In genomic region chr2:71906357-71906973, GRCh38 we compare ENCODE assay signal across 23 cellular contexts.
DNase-seq lines count a peak whose midpoint lies in the region; ATAC-seq, FAIRE-seq and TF ChIP-seq lines count a peak whose summit lies in the region.
"Had no signal": no experiment of that assay in that cellular context is flagged by ENCODE, and none has a peak within 500 bp of the region (broad histone marks: within the 10 kb centered on the region; RNA-seq: fewer than 3 reads in every experiment).

No MANE protein-coding gene starts in this region.

- H3K79me2 ChIP-seq in HepG2 (ENCODE audit: insufficient read depth, low read length) = no peaks in the 10 kb centered on the region

- no TSS peak for BruUV-seq in HepG2 (replicated peaks; lab: Mats Ljungman, UMichigan)

- no peak for FAIRE-seq in HepG2 (lab: Jason Lieb, UNC)
- FAIRE-seq: GM12892, GM18507, H1 had no signal

- H3K9me3 ChIP-seq in HepG2 (ENCODE audit: low read length) (peaks cover 16% of the 10 kb centered on the region), right lobe of liver (no peaks in the 10 kb centered on the region)
- H3K9me3 ChIP-seq: BE2C had no signal

- no peak overlapping the region for H3K9ac ChIP-seq in HepG2 (ENCODE audit: insufficient read depth, low read depth, low read length)

- no peak for TF ChIP-seq RAD21 in HepG2 (CRISPR knock-in tag; IDR thresholded peaks at IDR 0.05)

- no peak for TF ChIP-seq EP300 in HepG2 (IDR thresholded peaks at IDR 0.05; ENCODE audit: low read depth in 2 of 2, low read length in 2 of 2)
- no peak for TF ChIP-seq EP300 in HepG2 (CRISPR knock-in tag; IDR thresholded peaks at IDR 0.05; ENCODE audit: borderline replicate concordance)

- POLR2A ChIA-PET in HepG2 (lab: Yijun Ruan, JAX) = no interaction called here

- H3K36me3 ChIP-seq in HepG2 (replicated peaks in 1 of 2; ENCODE audit: control insufficient read depth in 1 of 2, insufficient read depth in 2 of 2, low read length in 2 of 2) = no peaks in the 10 kb centered on the region
- no peaks in the 10 kb centered on the region for H3K36me3 ChIP-seq in right lobe of liver
- H3K36me3 ChIP-seq: BE2C had no signal

- peaks cover 45% of the 10 kb centered on the region for H3K9me3 Mint-ChIP-seq in HFFc6

- H3K4me2 ChIP-seq in HepG2 (ENCODE audit: low read depth, low read length) = no peak overlapping the region

- H3K27ac Mint-ChIP-seq in HFFc6 = peak overlapping the region; percentile 72
- H3K27ac Mint-ChIP-seq: CD4-positive, CD25-positive, alpha-beta regulatory T cell; CD8-positive, alpha-beta memory T cell; H9; IgD-negative memory B cell had no signal

- TF ChIP-seq POLR2A in HepG2 (IDR thresholded peaks at IDR 0.05; ENCODE audit: insufficient read depth in 1 of 2, low read depth in 2 of 2, low read length in 2 of 2) = no peak
- no peak for TF ChIP-seq POLR2A in right lobe of liver (IDR thresholded peaks at IDR 0.05)

- H3K36me3 Mint-ChIP-seq in HFFc6 (ENCODE audit: low read depth) = peaks cover 48% of the 10 kb centered on the region
- H3K36me3 Mint-ChIP-seq: CD4-positive, CD25-positive, alpha-beta regulatory T cell; CD8-positive, alpha-beta memory T cell; IgD-negative memory B cell had no signal

- H3K4me3 ChIP-seq in HepG2 (replicated peaks in 1 of 3; ENCODE audit: insufficient read depth in 1 of 3, low read depth in 2 of 3, low read length in 3 of 3) = no peak overlapping the region
- no peak overlapping the region for H3K4me3 ChIP-seq in right lobe of liver

- H3K27me3 Mint-ChIP-seq in HFFc6 (ENCODE audit: insufficient read depth) = no peaks in the 10 kb centered on the region

- no peaks in the 10 kb centered on the region for H4K20me1 ChIP-seq in HepG2 (ENCODE audit: insufficient read depth, low read length)

- peaks cover 61% of the 10 kb centered on the region for H3K4me1 Mint-ChIP-seq in HFFc6 (ENCODE audit: low read depth)
- H3K4me1 Mint-ChIP-seq: CD4-positive, CD25-positive, alpha-beta regulatory T cell; CD8-positive, alpha-beta memory T cell; H9; IgD-negative memory B cell had no signal

- H3K4me1 ChIP-seq in HepG2 (ENCODE audit: insufficient read depth, low read length) = no peaks in the 10 kb centered on the region
- H3K4me1 ChIP-seq in right lobe of liver = no peaks in the 10 kb centered on the region
- H3K4me1 ChIP-seq: BE2C had no signal

- peak overlapping the region; percentile 68; the same call in 1 of the 2 replicates for H3K4me3 Mint-ChIP-seq in HFFc6
- H3K4me3 Mint-ChIP-seq: CD4-positive, CD25-positive, alpha-beta regulatory T cell; CD8-positive, alpha-beta memory T cell; H9; IgD-negative memory B cell had no signal

- no peak for ATAC-seq in HepG2
- ATAC-seq in right lobe of liver = no peak
- ATAC-seq in GM19467 (IDR thresholded peaks at IDR 0.05; ENCODE audit: unreplicated experiment) = no peak
- ATAC-seq in Right ventricle myocardium inferior = no peak

- H3K27me3 ChIP-seq in HepG2 (ENCODE audit: control insufficient read depth in 1 of 2, insufficient read depth in 2 of 2, low read length in 2 of 2) (peaks cover 0 to 4% of the 10 kb centered on the region in 2 experiments; a peak in 1 of 5 replicates), right lobe of liver (no peaks in the 10 kb centered on the region)
- H3K27me3 ChIP-seq: BE2C had no signal

- in situ Hi-C loops in HepG2 (cut with HindIII; ENCODE audit: extremely low pct_ligation_motif_present, low pct_unique_long_range_greater_than_20kb) = no loop called here

- H3K27ac ChIP-seq in HepG2 (ENCODE audit: extremely low read length, insufficient read depth, low read length) (no peak overlapping the region), right lobe of liver (no peak overlapping the region)

- intact Hi-C loops in HepG2 (cut with micrococcal nuclease; ENCODE audit: unreplicated experiment) = no loop called here
- intact Hi-C loops in right lobe of liver (cut with DNase I) = no loop called here
- intact Hi-C loops in Right ventricle myocardium inferior (cut with DNase I) = no loop called here

- CTCF ChIA-PET in HepG2 (lab: Yijun Ruan, JAX; ENCODE audit: low intra/inter-chr PET ratio, low total read pairs) = no interaction called here

- no peak overlapping the region for H2AFZ ChIP-seq in HepG2 (ENCODE audit: low read length)

- DNase-seq in HepG2 (ENCODE audit: low spot score) (no peak), right lobe of liver (no peak), HFFc6 (no peak), ecto neural progenitor cell (ENCODE audit: low spot score) (peak; percentile 12), Right ventricle myocardium inferior (ENCODE audit: missing footprints) (no peak), amygdala (lab: John Stamatoyannopoulos, UW) (no peak)
- DNase-seq: 8988T; BE2C; C1 segment of cervical spinal cord; CD4-positive, CD25-positive, alpha-beta regulatory T cell; CD8-positive, alpha-beta memory T cell; COR-L47; DMS 273 treated with DMSO at 0.1 percent for 48 hours; DMS53; DND-41; GDM1; H9; KG1 had no signal

- 0% methylated on average over 2 of the region's 2 CpGs for WGBS in HepG2 (ENCODE audit: low lambda C conversion rate)
- 77% methylated on average over 2 of the region's 2 CpGs for WGBS in right lobe of liver (ENCODE audit: insufficient coverage, low coverage, low lambda C conversion rate, missing lambda C conversion rate)

- TF ChIP-seq CTCF in HepG2 (CRISPR knock-in tag; IDR thresholded peaks at IDR 0.05) (no peak), right lobe of liver (IDR thresholded peaks at IDR 0.05) (no peak), HFFc6 (IDR thresholded peaks at IDR 0.05) (no peak)

TF ChIP-seq in HepG2, 621 proteins besides CTCF, POLR2A, EP300 and RAD21:
- TF ChIP-seq GATAD1 (CRISPR knock-in tag; IDR thresholded peaks at IDR 0.05) = no peak
- no peak for TF ChIP-seq ZNF670 (CRISPR knock-in tag; IDR thresholded peaks at IDR 0.05; ENCODE audit: borderline replicate concordance)
- peak; percentile 57; the same call in 1 of the 2 replicates for TF ChIP-seq CREB1 (IDR thresholded peaks at IDR 0.05)
- no peak for TF ChIP-seq CREB1 (CRISPR knock-in tag; IDR thresholded peaks at IDR 0.05)
- peak; percentile 72 for TF ChIP-seq ATF7 (IDR thresholded peaks at IDR 0.05)
- no peak for TF ChIP-seq ATF7 (CRISPR knock-in tag; IDR thresholded peaks at IDR 0.05)
- TF ChIP-seq CCDC6 (CRISPR knock-in tag; IDR thresholded peaks at IDR 0.05) = no peak
